Comparison of ENCODE assay signal across 18 cellular contexts in genomic region chr4:41154001-41154813, GRCh38.
DNase-seq lines count a peak whose midpoint lies in the region; ATAC-seq, FAIRE-seq and TF ChIP-seq lines count a peak whose summit lies in the region.
"Had no signal": no experiment of that assay in that cellular context is flagged by ENCODE, and none has a peak within 500 bp of the region (broad histone marks: within the 10 kb centered on the region; RNA-seq: fewer than 3 reads in every experiment).

No MANE protein-coding gene starts in this region.

- TF ChIP-seq POLR2A in HepG2 (IDR thresholded peaks at IDR 0.05; ENCODE audit: insufficient read depth in 1 of 2, low read depth in 2 of 2, low read length in 2 of 2) = no peak
- no peak for TF ChIP-seq POLR2A in adrenal gland (IDR thresholded peaks at IDR 0.05)

- TF ChIP-seq RAD21 in HepG2 (CRISPR knock-in tag; IDR thresholded peaks at IDR 0.05) = no peak

- H3K36me3 ChIP-seq in HepG2 (replicated peaks in 1 of 2; ENCODE audit: control insufficient read depth in 1 of 2, insufficient read depth in 2 of 2, low read length in 2 of 2) = no peaks in the 10 kb centered on the region
- peaks cover 3% of the 10 kb centered on the region for H3K36me3 ChIP-seq in skeletal muscle satellite cell (ENCODE audit: insufficient read depth, low read length)
- H3K36me3 ChIP-seq in adrenal gland (replicated peaks in 1 of 2) = no peaks in the 10 kb centered on the region
- H3K36me3 ChIP-seq: MG63 had no signal

- BruUV-seq in HepG2 (replicated peaks; lab: Mats Ljungman, UMichigan) = no TSS peak

- TF ChIP-seq CTCF in HepG2 (CRISPR knock-in tag; IDR thresholded peaks at IDR 0.05) (no peak), adrenal gland (IDR thresholded peaks at IDR 0.05) (no peak)

- 95% methylated on average over 6 of the region's 6 CpGs for WGBS in HepG2 (ENCODE audit: low lambda C conversion rate)
- 57 to 85% (median 85%) methylated on average over 6 of the region's 6 CpGs for WGBS in adrenal gland, 4 donors

- ATAC-seq in HepG2 = no peak
- no peak for ATAC-seq in HG03097 (IDR thresholded peaks at IDR 0.05; ENCODE audit: low FRiP score, unreplicated experiment)
- ATAC-seq: activated T-helper 17 cell treated with anti-CD3 and anti-CD28 coated beads, Interleukin-2, amount 50 U/mL, for 72 hours; CD8-positive, alpha-beta T cell had no signal

- TF ChIP-seq EP300 in HepG2 (IDR thresholded peaks at IDR 0.05; ENCODE audit: low read depth in 2 of 2, low read length in 2 of 2) (no peak), HepG2 (CRISPR knock-in tag; IDR thresholded peaks at IDR 0.05; ENCODE audit: borderline replicate concordance) (no peak)

- no peaks in the 10 kb centered on the region for H3K27me3 ChIP-seq in HepG2 (ENCODE audit: control insufficient read depth in 1 of 2, insufficient read depth in 2 of 2, low read length in 2 of 2)
- H3K27me3 ChIP-seq in skeletal muscle satellite cell (ENCODE audit: control insufficient read depth, insufficient read depth, low read length) = no peaks in the 10 kb centered on the region
- no peaks in the 10 kb centered on the region for H3K27me3 ChIP-seq in adrenal gland
- H3K27me3 ChIP-seq: MG63, testis had no signal

- H3K4me2 ChIP-seq in HepG2 (ENCODE audit: low read depth, low read length) (no peak overlapping the region), skeletal muscle satellite cell (ENCODE audit: low read length) (peak overlapping the region; percentile 68)
- H3K4me2 ChIP-seq: PC-9 had no signal

- intact Hi-C loops in HepG2 (cut with micrococcal nuclease; ENCODE audit: unreplicated experiment) (no loop called here), adrenal gland (cut with DNase I) (no loop called here)

- CTCF ChIA-PET in HepG2 (lab: Yijun Ruan, JAX; ENCODE audit: low intra/inter-chr PET ratio, low total read pairs) = no interaction called here

- no peak overlapping the region for H3K9ac ChIP-seq in HepG2 (ENCODE audit: insufficient read depth, low read depth, low read length)
- H3K9ac ChIP-seq in skeletal muscle satellite cell (ENCODE audit: low read depth, low read length) = peak overlapping the region; percentile 70

- FAIRE-seq in RCC 7860 (lab: Jason Lieb, UNC) (peak; percentile 52), HepG2 (lab: Jason Lieb, UNC) (no peak)

- no peak overlapping the region for H3K4me3 ChIP-seq in HepG2 (replicated peaks in 1 of 3; ENCODE audit: insufficient read depth in 1 of 3, low read depth in 2 of 3, low read length in 3 of 3)
- no peak overlapping the region for H3K4me3 ChIP-seq in skeletal muscle satellite cell (ENCODE audit: low read length)
- no peak overlapping the region for H3K4me3 ChIP-seq in adrenal gland
- H3K4me3 ChIP-seq: PC-9, testis had no signal

- peaks cover 55% of the 10 kb centered on the region for H3K4me1 ChIP-seq in HepG2 (ENCODE audit: insufficient read depth, low read length)
- H3K4me1 ChIP-seq in skeletal muscle satellite cell (ENCODE audit: control insufficient read depth, insufficient read depth, low read length) = peaks cover 66% of the 10 kb centered on the region
- H3K4me1 ChIP-seq in adrenal gland (replicated peaks in 1 of 2) = peaks cover 0 to 21% of the 10 kb centered on the region in 2 donors

- H3K9me3 ChIP-seq in HepG2 (ENCODE audit: low read length) = no peaks in the 10 kb centered on the region
- no peaks in the 10 kb centered on the region for H3K9me3 ChIP-seq in skeletal muscle satellite cell (replicated peaks; ENCODE audit: low read length)
- H3K9me3 ChIP-seq in adrenal gland (replicated peaks in 1 of 3) = no peaks in the 10 kb centered on the region
- H3K9me3 ChIP-seq: MG63, testis had no signal

- POLR2A ChIA-PET in HepG2 (lab: Yijun Ruan, JAX) = no interaction called here

- H4K20me1 ChIP-seq in HepG2 (ENCODE audit: insufficient read depth, low read length) = no peaks in the 10 kb centered on the region

- peaks cover 16% of the 10 kb centered on the region for H3K79me2 ChIP-seq in HepG2 (ENCODE audit: insufficient read depth, low read length)

- H2AFZ ChIP-seq in HepG2 (ENCODE audit: low read length) = no peak overlapping the region
- H2AFZ ChIP-seq: PC-9 had no signal

- H3K27ac ChIP-seq in HepG2 (ENCODE audit: extremely low read length, insufficient read depth, low read length) (no peak overlapping the region), adrenal gland (peak overlapping the region in 1 of 5 donors; percentile 3)
- H3K27ac ChIP-seq: PC-9 had no signal

- in situ Hi-C loops in HepG2 (cut with HindIII; ENCODE audit: extremely low pct_ligation_motif_present, low pct_unique_long_range_greater_than_20kb) = no loop called here

- DNase-seq in RCC 7860 (ENCODE audit: low spot score) (no peak), dermis blood vessel endothelial cell (peak; percentile 79), HepG2 (ENCODE audit: low spot score) (no peak), adrenal gland (no peak), foreskin melanocyte (no peak), NCI-H1105 (lab: John Stamatoyannopoulos, UW) (no peak)
- DNase-seq: activated naive CD8-positive, alpha-beta T cell treated with anti-CD3 and anti-CD28 coated beads, Interleukin-2, amount 10 ng/mL, durations not matched to agents 7 days and 5 days; CD8-positive, alpha-beta T cell; DMS79 treated with DMSO at 0.1 percent for 48 hours; NCI-H1694; NCI-H2227 treated with DMSO at 0.1 percent for 48 hours; nephron progenitor cell; PC-9; testis had no signal

TF ChIP-seq in HepG2, 621 proteins besides CTCF, POLR2A, EP300 and RAD21:
- no peak for TF ChIP-seq TCF7L2 (IDR thresholded peaks at IDR 0.05; ENCODE audit: low read depth, low read length)
- TF ChIP-seq, protein P1, sequence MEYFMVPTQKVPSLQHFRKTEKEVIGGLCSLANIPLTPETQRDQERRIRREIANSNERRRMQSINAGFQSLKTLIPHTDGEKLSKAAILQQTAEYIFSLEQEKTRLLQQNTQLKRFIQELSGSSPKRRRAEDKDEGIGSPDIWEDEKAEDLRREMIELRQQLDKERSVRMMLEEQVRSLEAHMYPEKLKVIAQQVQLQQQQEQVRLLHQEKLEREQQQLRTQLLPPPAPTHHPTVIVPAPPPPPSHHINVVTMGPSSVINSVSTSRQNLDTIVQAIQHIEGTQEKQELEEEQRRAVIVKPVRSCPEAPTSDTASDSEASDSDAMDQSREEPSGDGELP (IDR thresholded peaks at IDR 0.05; ENCODE audit: borderline replicate concordance, low read depth) = peak; percentile 42; the same call in 1 of the 2 replicates
- no peak for TF ChIP-seq TRIM22 (IDR thresholded peaks at IDR 0.05)
